ENCODE assay signal across 9 cellular contexts in the genomic region with DNA sequence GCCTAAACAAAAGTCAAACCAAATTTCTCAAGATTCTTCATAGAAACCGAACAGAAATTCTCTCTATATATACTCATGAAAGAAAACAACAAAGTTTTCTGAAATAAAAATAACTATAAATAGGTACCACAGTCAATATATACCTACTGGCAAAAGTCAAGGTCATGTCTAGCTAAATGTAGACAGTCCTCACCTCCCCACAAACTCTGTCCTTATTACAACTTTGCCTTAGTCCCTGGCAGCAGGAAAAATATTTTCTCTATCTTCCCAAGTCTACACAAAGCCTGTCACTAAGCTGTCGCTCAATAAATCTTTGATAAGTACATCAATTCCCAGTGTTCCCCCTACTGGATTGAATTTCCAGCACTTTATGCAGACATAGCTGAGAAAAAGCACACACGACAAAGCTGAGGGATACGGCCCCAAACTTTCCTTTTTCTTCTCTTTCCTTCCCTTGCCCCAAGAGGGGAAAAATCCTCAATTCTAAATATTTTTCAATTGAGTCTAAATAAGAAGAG. TPM values are rescaled to one million over a fixed set of nuclear protein-coding genes. Genes with fewer than 3 reads are reported as not detected.
DNase-seq lines count a peak whose midpoint lies in the region; ATAC-seq and TF ChIP-seq lines count a peak whose summit lies in the region.
"Had no signal": no experiment of that assay in that cellular context is flagged by ENCODE, and none has a peak within 500 bp of the region (broad histone marks: within the 10 kb centered on the region; RNA-seq: fewer than 3 reads in every experiment).

No MANE protein-coding gene starts in this region.

- no peaks in the 10 kb centered on the region for H3K9me3 Mint-ChIP-seq in central memory CD8-positive, alpha-beta T cell
- no peaks in the 10 kb centered on the region for H3K9me3 Mint-ChIP-seq in natural killer cell treated with Interleukin-12 subunit alpha and Interleukin-12 subunit beta and Interleukin-15 and Interleukin-18, amount 100 ng/mL, for 72 hours

- peaks cover 73% of the 10 kb centered on the region for H3K79me2 ChIP-seq in KMS-11 (ENCODE audit: insufficient read depth, low read depth)

- H3K27me3 Mint-ChIP-seq in central memory CD8-positive, alpha-beta T cell: no peaks in the 10 kb centered on the region
- H3K27me3 Mint-ChIP-seq in natural killer cell treated with Interleukin-12 subunit alpha and Interleukin-12 subunit beta and Interleukin-15 and Interleukin-18, amount 100 ng/mL, for 72 hours: no peaks in the 10 kb centered on the region

- DNase-seq in AG09309 (ENCODE audit: low read depth): no peak
- no peak for DNase-seq in central memory CD8-positive, alpha-beta T cell (ENCODE audit: low spot score in 2 of 2)
- DNase-seq in natural killer cell treated with Interleukin-12 subunit alpha and Interleukin-12 subunit beta and Interleukin-15 and Interleukin-18, amount 100 ng/mL, for 72 hours (ENCODE audit: low spot score): no peak
- DNase-seq in NCI-H1092 treated with DMSO at 0.1 percent for 48 hours (lab: John Stamatoyannopoulos, UW): no peak
- DNase-seq in sciatic nerve (ENCODE audit: low spot score): no peak
- DNase-seq in OCI-M1 (lab: John Stamatoyannopoulos, UW): no peak
- DNase-seq: cortex of kidney had no signal

- H3K27ac ChIP-seq in KMS-11: no peak overlapping the region

- H3K4me2 ChIP-seq in KMS-11: peak overlapping the region; percentile 74; the same call in 1 of the 2 replicates

- peak overlapping the region; percentile 90 for H3K4me3 Mint-ChIP-seq in central memory CD8-positive, alpha-beta T cell
- peak overlapping the region; percentile 88 for H3K4me3 Mint-ChIP-seq in natural killer cell treated with Interleukin-12 subunit alpha and Interleukin-12 subunit beta and Interleukin-15 and Interleukin-18, amount 100 ng/mL, for 72 hours

- H4K20me1 ChIP-seq in KMS-11 (ENCODE audit: insufficient read depth): peaks cover 3% of the 10 kb centered on the region; the same call in 1 of the 2 replicates

- H2AFZ ChIP-seq in KMS-11 (ENCODE audit: low read depth): no peak overlapping the region

- TF ChIP-seq CTCF in AG09309 (IDR thresholded peaks at IDR 0.05; ENCODE audit: control insufficient read depth, insufficient read depth, low read depth, low read length, missing control alignments): no peak
- TF ChIP-seq CTCF in KMS-11 (conservative IDR thresholded peaks at IDR 0.05; ENCODE audit: low read depth, low read length): no peak

- peak overlapping the region; percentile 94 for H3K27ac Mint-ChIP-seq in central memory CD8-positive, alpha-beta T cell (ENCODE audit: low read depth)
- H3K27ac Mint-ChIP-seq in natural killer cell treated with Interleukin-12 subunit alpha and Interleukin-12 subunit beta and Interleukin-15 and Interleukin-18, amount 100 ng/mL, for 72 hours: peak overlapping the region; percentile 72 to 89

- no peak for ATAC-seq in central memory CD8-positive, alpha-beta T cell (replicated peaks; ENCODE audit: extremely low read depth, poor library complexity, severe bottlenecking)
- ATAC-seq in natural killer cell treated with Interleukin-12 subunit alpha and Interleukin-12 subunit beta and Interleukin-15 and Interleukin-18, amount 100 ng/mL, for 72 hours: no peak
- ATAC-seq in GM21381 (IDR thresholded peaks at IDR 0.05; ENCODE audit: unreplicated experiment) (no peak), sciatic nerve (no peak)

- H3K36me3 ChIP-seq in KMS-11 (ENCODE audit: insufficient read depth): no peaks in the 10 kb centered on the region

- no peak overlapping the region for H3K9ac ChIP-seq in KMS-11

- H3K4me1 Mint-ChIP-seq in central memory CD8-positive, alpha-beta T cell: peaks cover 58% of the 10 kb centered on the region
- peaks cover 38 to 41% of the 10 kb centered on the region in 2 donors for H3K4me1 Mint-ChIP-seq in natural killer cell treated with Interleukin-12 subunit alpha and Interleukin-12 subunit beta and Interleukin-15 and Interleukin-18, amount 100 ng/mL, for 72 hours (ENCODE audit: low read depth in 2 of 2)

- H3K36me3 Mint-ChIP-seq in central memory CD8-positive, alpha-beta T cell (ENCODE audit: insufficient read depth): peaks cover 33% of the 10 kb centered on the region
- H3K36me3 Mint-ChIP-seq in natural killer cell treated with Interleukin-12 subunit alpha and Interleukin-12 subunit beta and Interleukin-15 and Interleukin-18, amount 100 ng/mL, for 72 hours: no peaks in the 10 kb centered on the region

- intact Hi-C loops in sciatic nerve (cut with DNase I): loop anchor here (5.0 kb wide), 1 partner anchor 104 kb away; no protein-coding TSS in a partner anchor

- peaks cover 40% of the 10 kb centered on the region for H3K4me1 ChIP-seq in KMS-11 (ENCODE audit: low read depth, poor library complexity, severe bottlenecking)

- H3K27me3 ChIP-seq in KMS-11 (ENCODE audit: insufficient read depth, low read depth): no peaks in the 10 kb centered on the region

- H3K4me3 ChIP-seq in AG09309 (ENCODE audit: control insufficient read depth, low read depth, low read length): peak overlapping the region; percentile 8
- H3K4me3 ChIP-seq in KMS-11 (IDR thresholded peaks at IDR 0.05; ENCODE audit: insufficient read depth, low read depth, low read length): no peak overlapping the region

RNA-seq across cellular contexts. Expression of gene CFAP20, which starts 2.7 kb away (rescaled TPM):
- 10 to 100 TPM; 39.2 TPM for total RNA-seq in natural killer cell treated with Interleukin-12 subunit alpha and Interleukin-12 subunit beta and Interleukin-15 and Interleukin-18, amount 100 ng/mL, for 72 hours
- total RNA-seq in sciatic nerve: 27.2 TPM
